ENCODE assay signal across 9 cellular contexts in the genomic region with DNA sequence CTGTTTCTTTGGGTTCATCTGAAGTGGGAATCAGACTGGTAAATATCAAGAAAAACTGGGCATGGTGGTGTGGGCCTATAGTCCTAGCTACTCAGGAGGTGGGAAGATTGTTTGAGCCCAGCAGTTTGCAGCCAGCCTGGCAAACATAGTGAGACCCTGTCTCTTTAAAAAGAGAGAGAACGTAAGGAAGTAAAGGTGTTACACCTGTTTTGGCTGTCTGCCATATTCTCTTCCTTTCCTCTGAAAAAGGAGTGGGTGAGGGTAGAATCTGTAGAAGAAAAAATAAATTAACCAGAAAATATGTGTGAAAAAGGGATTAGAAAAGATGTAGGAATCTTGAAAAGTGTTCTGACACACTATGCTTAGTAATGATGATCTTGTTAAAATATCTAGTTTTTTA.
DNase-seq lines count a peak whose midpoint lies in the region; ATAC-seq, FAIRE-seq and TF ChIP-seq lines count a peak whose summit lies in the region.
"Had no signal": no experiment of that assay in that cellular context is flagged by ENCODE, and none has a peak within 500 bp of the region (broad histone marks: within the 10 kb centered on the region; RNA-seq: fewer than 3 reads in every experiment).

No MANE protein-coding gene starts in this region.

- no peaks in the 10 kb centered on the region for H3K27me3 ChIP-seq in duodenal mucosa (ENCODE audit: control insufficient read depth in 1 of 2, insufficient read depth in 2 of 2, low read length in 2 of 2)

- no peaks in the 10 kb centered on the region for H3K27me3 Mint-ChIP-seq in nephron progenitor cell (ENCODE audit: low read depth, poor library complexity)

- peaks cover 26 to 43% of the 10 kb centered on the region in 2 donors for H3K4me1 ChIP-seq in duodenal mucosa (ENCODE audit: control insufficient read depth in 1 of 2, insufficient read depth in 2 of 2, low read length in 2 of 2)

- FAIRE-seq in RCC 7860 (lab: Jason Lieb, UNC): no peak

- H3K9me3 ChIP-seq in duodenal mucosa (ENCODE audit: control insufficient read depth in 1 of 2, low read length in 2 of 2): no peaks in the 10 kb centered on the region

- H3K36me3 ChIP-seq in duodenal mucosa (ENCODE audit: control insufficient read depth in 1 of 2, insufficient read depth in 2 of 2, low read length in 2 of 2): peaks cover 11 to 18% of the 10 kb centered on the region in 2 donors

- peak overlapping the region in 1 of 2 donors; percentile 50 for H3K4me3 ChIP-seq in duodenal mucosa (ENCODE audit: low read depth in 1 of 2, low read length in 2 of 2)

- peaks cover 69% of the 10 kb centered on the region for H3K4me1 Mint-ChIP-seq in nephron progenitor cell

- peaks cover 12% of the 10 kb centered on the region for H3K36me3 Mint-ChIP-seq in nephron progenitor cell (ENCODE audit: low read depth)

- H3K9ac ChIP-seq in duodenal mucosa (ENCODE audit: low read depth in 1 of 2, low read length in 2 of 2): peak overlapping the region in 1 of 2 donors; percentile 48

- ATAC-seq in GM21786 (IDR thresholded peaks at IDR 0.05; ENCODE audit: unreplicated experiment): no peak

- peak overlapping the region; percentile 97 for H3K27ac Mint-ChIP-seq in nephron progenitor cell

- DNase-seq in LoVo (ENCODE audit: low spot score) (peak; percentile 28), nephron progenitor cell (no peak), RCC 7860 (ENCODE audit: low spot score) (no peak), AML-193 (lab: John Stamatoyannopoulos, UW) (no peak), NCI-H1436 treated with DMSO at 0.1 percent for 48 hours (lab: John Stamatoyannopoulos, UW) (no peak)

- peak overlapping the region; percentile 66 for H3K4me3 Mint-ChIP-seq in nephron progenitor cell

- H3K27ac ChIP-seq in C4-2B: peak overlapping the region; percentile 46; the same call in 1 of the 2 replicates
- H3K27ac ChIP-seq in duodenal mucosa (ENCODE audit: low read depth, low read length): peak overlapping the region; percentile 22

- TF ChIP-seq CTCF in C4-2B (conservative IDR thresholded peaks at IDR 0.05) (no peak), nephron progenitor cell (IDR thresholded peaks at IDR 0.05) (no peak)

- no peaks in the 10 kb centered on the region for H3K9me3 Mint-ChIP-seq in nephron progenitor cell
- H3K9me3 Mint-ChIP-seq: T-helper 1 cell treated with Interleukin-12 subunit alpha and Interleukin-12 subunit beta and Interleukin-4 antibody, amounts not matched to agents 30 μg/mL and 1 μg/mL, for 36 hours had no signal
